Comparison of ENCODE assay signal across 2 cellular contexts in the genomic region with DNA sequence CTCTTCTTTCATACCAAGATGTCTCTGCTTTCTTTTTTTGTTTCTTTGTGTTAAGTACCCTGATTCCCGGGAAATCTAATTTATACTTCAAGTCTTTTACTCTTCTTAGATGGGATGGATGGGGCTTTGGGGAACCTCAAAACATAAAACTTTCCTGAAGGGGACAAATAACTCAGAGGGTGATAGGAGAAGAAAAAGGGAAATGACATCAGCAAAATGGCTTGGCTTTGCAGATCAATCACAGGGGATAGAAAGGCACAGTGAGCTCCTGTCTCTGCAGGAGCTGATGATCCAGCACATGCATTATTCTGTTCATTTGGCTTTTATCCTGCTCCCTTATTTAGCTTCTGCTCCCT.
A peak's percentile ranks its signal among the peaks of the same experiment; 100 is the strongest.
TF ChIP-seq lines count a peak whose summit lies in the region.

No MANE protein-coding gene starts in this region.

TF ChIP-seq in HEK293, 187 proteins besides CTCF, POLR2A, EP300 and RAD21:
- TF ChIP-seq ZNF792 (tag by site-specific recombination; IDR thresholded peaks at IDR 0.05) (no peak), ZNF366 (tag by site-specific recombination; conservative IDR thresholded peaks at IDR 0.05) (peak; percentile 70), GLIS1 (tag by site-specific recombination; IDR thresholded peaks at IDR 0.05) (0 out of 2 replicates have a peak, but pooled peaks have one; percentile 1), PRDM1 (tag by site-specific recombination; IDR thresholded peaks at IDR 0.05) (0 out of 2 replicates have a peak, but pooled peaks have one; percentile 6), ZNF501 (tag by site-specific recombination; IDR thresholded peaks at IDR 0.05) (no peak), OSR2 (tag by site-specific recombination; IDR thresholded peaks at IDR 0.05) (peak; percentile 40; the same call in 1 of the 2 replicates)
- TF ChIP-seq, protein P1, sequence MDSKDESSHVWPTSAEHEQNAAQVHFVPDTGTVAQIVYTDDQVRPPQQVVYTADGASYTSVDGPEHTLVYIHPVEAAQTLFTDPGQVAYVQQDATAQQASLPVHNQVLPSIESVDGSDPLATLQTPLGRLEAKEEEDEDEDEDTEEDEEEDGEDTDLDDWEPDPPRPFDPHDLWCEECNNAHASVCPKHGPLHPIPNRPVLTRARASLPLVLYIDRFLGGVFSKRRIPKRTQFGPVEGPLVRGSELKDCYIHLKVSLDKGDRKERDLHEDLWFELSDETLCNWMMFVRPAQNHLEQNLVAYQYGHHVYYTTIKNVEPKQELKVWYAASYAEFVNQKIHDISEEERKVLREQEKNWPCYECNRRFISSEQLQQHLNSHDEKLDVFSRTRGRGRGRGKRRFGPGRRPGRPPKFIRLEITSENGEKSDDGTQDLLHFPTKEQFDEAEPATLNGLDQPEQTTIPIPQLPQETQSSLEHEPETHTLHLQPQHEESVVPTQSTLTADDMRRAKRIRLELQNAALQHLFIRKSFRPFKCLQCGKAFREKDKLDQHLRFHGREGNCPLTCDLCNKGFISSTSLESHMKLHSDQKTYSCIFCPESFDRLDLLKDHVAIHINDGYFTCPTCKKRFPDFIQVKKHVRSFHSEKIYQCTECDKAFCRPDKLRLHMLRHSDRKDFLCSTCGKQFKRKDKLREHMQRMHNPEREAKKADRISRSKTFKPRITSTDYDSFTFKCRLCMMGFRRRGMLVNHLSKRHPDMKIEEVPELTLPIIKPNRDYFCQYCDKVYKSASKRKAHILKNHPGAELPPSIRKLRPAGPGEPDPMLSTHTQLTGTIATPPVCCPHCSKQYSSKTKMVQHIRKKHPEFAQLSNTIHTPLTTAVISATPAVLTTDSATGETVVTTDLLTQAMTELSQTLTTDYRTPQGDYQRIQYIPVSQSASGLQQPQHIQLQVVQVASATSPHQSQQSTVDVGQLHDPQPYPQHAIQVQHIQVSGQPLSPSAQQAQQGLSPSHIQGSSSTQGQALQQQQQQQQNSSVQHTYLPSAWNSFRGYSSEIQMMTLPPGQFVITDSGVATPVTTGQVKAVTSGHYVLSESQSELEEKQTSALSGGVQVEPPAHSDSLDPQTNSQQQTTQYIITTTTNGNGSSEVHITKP (tag by site-specific recombination; IDR thresholded peaks at IDR 0.05) = 0 out of 2 replicates have a peak, but pooled peaks have one; percentile 6
- TF ChIP-seq, protein P2, sequence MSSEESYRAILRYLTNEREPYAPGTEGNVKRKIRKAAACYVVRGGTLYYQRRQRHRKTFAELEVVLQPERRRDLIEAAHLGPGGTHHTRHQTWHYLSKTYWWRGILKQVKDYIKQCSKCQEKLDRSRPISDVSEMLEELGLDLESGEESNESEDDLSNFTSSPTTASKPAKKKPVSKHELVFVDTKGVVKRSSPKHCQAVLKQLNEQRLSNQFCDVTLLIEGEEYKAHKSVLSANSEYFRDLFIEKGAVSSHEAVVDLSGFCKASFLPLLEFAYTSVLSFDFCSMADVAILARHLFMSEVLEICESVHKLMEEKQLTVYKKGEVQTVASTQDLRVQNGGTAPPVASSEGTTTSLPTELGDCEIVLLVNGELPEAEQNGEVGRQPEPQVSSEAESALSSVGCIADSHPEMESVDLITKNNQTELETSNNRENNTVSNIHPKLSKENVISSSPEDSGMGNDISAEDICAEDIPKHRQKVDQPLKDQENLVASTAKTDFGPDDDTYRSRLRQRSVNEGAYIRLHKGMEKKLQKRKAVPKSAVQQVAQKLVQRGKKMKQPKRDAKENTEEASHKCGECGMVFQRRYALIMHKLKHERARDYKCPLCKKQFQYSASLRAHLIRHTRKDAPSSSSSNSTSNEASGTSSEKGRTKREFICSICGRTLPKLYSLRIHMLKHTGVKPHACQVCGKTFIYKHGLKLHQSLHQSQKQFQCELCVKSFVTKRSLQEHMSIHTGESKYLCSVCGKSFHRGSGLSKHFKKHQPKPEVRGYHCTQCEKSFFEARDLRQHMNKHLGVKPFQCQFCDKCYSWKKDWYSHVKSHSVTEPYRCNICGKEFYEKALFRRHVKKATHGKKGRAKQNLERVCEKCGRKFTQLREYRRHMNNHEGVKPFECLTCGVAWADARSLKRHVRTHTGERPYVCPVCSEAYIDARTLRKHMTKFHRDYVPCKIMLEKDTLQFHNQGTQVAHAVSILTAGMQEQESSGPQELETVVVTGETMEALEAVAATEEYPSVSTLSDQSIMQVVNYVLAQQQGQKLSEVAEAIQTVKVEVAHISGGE (tag by site-specific recombination; conservative IDR thresholded peaks at IDR 0.05; ENCODE audit: low read depth) = 0 out of 2 replicates have a peak, but pooled peaks have one; percentile 17
- TF ChIP-seq, protein P3, sequence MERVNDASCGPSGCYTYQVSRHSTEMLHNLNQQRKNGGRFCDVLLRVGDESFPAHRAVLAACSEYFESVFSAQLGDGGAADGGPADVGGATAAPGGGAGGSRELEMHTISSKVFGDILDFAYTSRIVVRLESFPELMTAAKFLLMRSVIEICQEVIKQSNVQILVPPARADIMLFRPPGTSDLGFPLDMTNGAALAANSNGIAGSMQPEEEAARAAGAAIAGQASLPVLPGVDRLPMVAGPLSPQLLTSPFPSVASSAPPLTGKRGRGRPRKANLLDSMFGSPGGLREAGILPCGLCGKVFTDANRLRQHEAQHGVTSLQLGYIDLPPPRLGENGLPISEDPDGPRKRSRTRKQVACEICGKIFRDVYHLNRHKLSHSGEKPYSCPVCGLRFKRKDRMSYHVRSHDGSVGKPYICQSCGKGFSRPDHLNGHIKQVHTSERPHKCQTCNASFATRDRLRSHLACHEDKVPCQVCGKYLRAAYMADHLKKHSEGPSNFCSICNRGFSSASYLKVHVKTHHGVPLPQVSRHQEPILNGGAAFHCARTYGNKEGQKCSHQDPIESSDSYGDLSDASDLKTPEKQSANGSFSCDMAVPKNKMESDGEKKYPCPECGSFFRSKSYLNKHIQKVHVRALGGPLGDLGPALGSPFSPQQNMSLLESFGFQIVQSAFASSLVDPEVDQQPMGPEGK (tag by site-specific recombination; IDR thresholded peaks at IDR 0.05) = 0 out of 2 replicates have a peak, but pooled peaks have one; percentile 11
- TF ChIP-seq, protein P4, sequence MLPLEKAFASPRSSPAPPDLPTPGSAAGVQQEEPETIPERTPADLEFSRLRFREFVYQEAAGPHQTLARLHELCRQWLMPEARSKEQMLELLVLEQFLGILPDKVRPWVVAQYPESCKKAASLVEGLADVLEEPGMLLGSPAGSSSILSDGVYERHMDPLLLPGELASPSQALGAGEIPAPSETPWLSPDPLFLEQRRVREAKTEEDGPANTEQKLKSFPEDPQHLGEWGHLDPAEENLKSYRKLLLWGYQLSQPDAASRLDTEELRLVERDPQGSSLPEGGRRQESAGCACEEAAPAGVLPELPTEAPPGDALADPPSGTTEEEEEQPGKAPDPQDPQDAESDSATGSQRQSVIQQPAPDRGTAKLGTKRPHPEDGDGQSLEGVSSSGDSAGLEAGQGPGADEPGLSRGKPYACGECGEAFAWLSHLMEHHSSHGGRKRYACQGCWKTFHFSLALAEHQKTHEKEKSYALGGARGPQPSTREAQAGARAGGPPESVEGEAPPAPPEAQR (tag by site-specific recombination; IDR thresholded peaks at IDR 0.05) = no peak

TF ChIP-seq in GM12878, 131 proteins besides CTCF, POLR2A, EP300 and RAD21:
- no peak for TF ChIP-seq MEF2B (IDR thresholded peaks at IDR 0.05; ENCODE audit: partially characterized antibody, poor library complexity, severe bottlenecking)
- TF ChIP-seq, protein P5, sequence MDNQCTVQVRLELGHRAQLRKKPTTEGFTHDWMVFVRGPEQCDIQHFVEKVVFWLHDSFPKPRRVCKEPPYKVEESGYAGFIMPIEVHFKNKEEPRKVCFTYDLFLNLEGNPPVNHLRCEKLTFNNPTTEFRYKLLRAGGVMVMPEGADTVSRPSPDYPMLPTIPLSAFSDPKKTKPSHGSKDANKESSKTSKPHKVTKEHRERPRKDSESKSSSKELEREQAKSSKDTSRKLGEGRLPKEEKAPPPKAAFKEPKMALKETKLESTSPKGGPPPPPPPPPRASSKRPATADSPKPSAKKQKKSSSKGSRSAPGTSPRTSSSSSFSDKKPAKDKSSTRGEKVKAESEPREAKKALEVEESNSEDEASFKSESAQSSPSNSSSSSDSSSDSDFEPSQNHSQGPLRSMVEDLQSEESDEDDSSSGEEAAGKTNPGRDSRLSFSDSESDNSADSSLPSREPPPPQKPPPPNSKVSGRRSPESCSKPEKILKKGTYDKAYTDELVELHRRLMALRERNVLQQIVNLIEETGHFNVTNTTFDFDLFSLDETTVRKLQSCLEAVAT (IDR thresholded peaks at IDR 0.05) = no peak
